Comparison of ENCODE assay signal across 28 cellular contexts in genomic region chr4:3508542-3508941, GRCh38. TPM values are rescaled to one million over a fixed set of nuclear protein-coding genes. Genes with fewer than 3 reads are reported as not detected.
"Had no signal": no experiment of that assay in that cellular context is flagged by ENCODE, and none has a peak within 500 bp of the region (broad histone marks: within the 10 kb centered on the region; RNA-seq: fewer than 3 reads in every experiment).

No MANE protein-coding gene starts in this region.

- H3K27me3 ChIP-seq: colonic mucosa, esophagus muscularis mucosa, foreskin keratinocyte, gastroesophageal sphincter, heart left ventricle, hepatocyte, stomach, thyroid gland had no signal

- H3K4me3 ChIP-seq: colonic mucosa, esophagus muscularis mucosa, gastroesophageal sphincter, heart left ventricle, hepatocyte, left ventricle myocardium inferior, lower lobe of right lung, smooth muscle cell, stomach, thyroid gland had no signal

- H3K27ac ChIP-seq: colonic mucosa, esophagus muscularis mucosa, foreskin keratinocyte, gastroesophageal sphincter, heart left ventricle, hepatocyte, left ventricle myocardium inferior, lower lobe of right lung, parathyroid adenoma, stomach, thyroid gland had no signal

- H3K36me3 ChIP-seq: colonic mucosa had no signal

- H3K4me1 ChIP-seq: colonic mucosa, foreskin keratinocyte, gastroesophageal sphincter, lower lobe of right lung, parathyroid adenoma, stomach, thyroid gland had no signal

- H3K9me3 ChIP-seq: colonic mucosa, esophagus muscularis mucosa, gastroesophageal sphincter, heart left ventricle, left ventricle myocardium inferior, lower lobe of right lung, stomach, thyroid gland had no signal

- ATAC-seq: foreskin keratinocyte; gastroesophageal sphincter; heart left ventricle; left colon; sciatic nerve; stimulated activated effector memory CD8-positive, alpha-beta T cell treated with anti-CD3 and anti-CD28 coated beads, Interleukin-12 subunit alpha, Interleukin-12 subunit beta, amount 100 ng/mL, for 72 hours had no signal

- DNase-seq: colonic mucosa; effector memory CD4-positive, alpha-beta T cell; foreskin keratinocyte; heart left ventricle; left colon; left ventricle myocardium inferior; lower lobe of right lung; natural killer cell; stimulated activated CD4-positive, alpha-beta T cell treated with anti-CD3 and anti-CD28 coated beads, Interleukin-12 subunit alpha, Interleukin-12 subunit beta, amount 100 ng/mL, for 4 hours; stimulated activated CD4-positive, alpha-beta T cell treated with anti-CD3 and anti-CD28 coated beads, Interleukin-1b, Interleukin-23, amount 100 ng/mL, for 48 hours; stimulated activated CD4-positive, alpha-beta T cell treated with anti-CD3 and anti-CD28 coated beads, Interleukin-4, amount 100 ng/mL, for 1 hour; stimulated activated naive CD4-positive, alpha-beta T cell treated with Interleukin-2 at 50 U/mL for 16 hours; stomach; thyroid gland; trophoblast cell had no signal

RNA-seq across cellular contexts. Expression of gene DOK7, which starts 45.4 kb away (rescaled TPM):
- total RNA-seq: endothelial cell of umbilical vein, mesenteric fat pad, osteoblast, progenitor cell of endocrine pancreas, sciatic nerve, smooth muscle cell, subcutaneous adipose tissue had no signal
- polyA plus RNA-seq: endothelial cell of umbilical vein, fibroblast of lung, smooth muscle cell had no signal
